In genomic region chr19:44694184-44694579, GRCh38 we compare ENCODE assay signal across 10 cellular contexts. TPM values are rescaled to one million over a fixed set of nuclear protein-coding genes. Genes with fewer than 3 reads are reported as not detected.
DNase-seq lines count a peak whose midpoint lies in the region; ATAC-seq and TF ChIP-seq lines count a peak whose summit lies in the region.
"Had no signal": no experiment of that assay in that cellular context is flagged by ENCODE, and none has a peak within 500 bp of the region (broad histone marks: within the 10 kb centered on the region; RNA-seq: fewer than 3 reads in every experiment).

No MANE protein-coding gene starts in this region.

- TF ChIP-seq CTCF in foreskin fibroblast (IDR thresholded peaks at IDR 0.05; ENCODE audit: low read depth, low read length) = peak; percentile 34
- TF ChIP-seq CTCF in upper lobe of right lung (IDR thresholded peaks at IDR 0.05) = peak; percentile 20

- CTCF ChIA-PET in activated CD4-positive, alpha-beta T cell treated with anti-CD3 and anti-CD28 coated beads, Interleukin-2, amount 10 ng/mL, durations not matched to agents 7 days and 5 days (lab: Charles Lee) = interaction anchor here (0.8 to 2.4 kb wide), 3 partner anchors 30 to 77 kb away, joined by 3 to 16 read pairs (median 3); no protein-coding TSS in a partner anchor

- H3K4me3 Mint-ChIP-seq in activated CD4-positive, alpha-beta T cell treated with anti-CD3 and anti-CD28 coated beads, Interleukin-2, amount 10 ng/mL, durations not matched to agents 7 days and 5 days = no peak overlapping the region

- 88% methylated on average over 2 of the region's 2 CpGs for WGBS in right cardiac atrium

- H3K9me3 ChIP-seq in right cardiac atrium (ENCODE audit: control insufficient read depth, low read length) (no peaks in the 10 kb centered on the region), upper lobe of right lung (no peaks in the 10 kb centered on the region)
- H3K9me3 ChIP-seq: HAP-1 had no signal

- intact Hi-C loops in right cardiac atrium (cut with DNase I) (no loop called here), Right ventricle myocardium inferior (cut with DNase I) (loop anchor here (2.0 kb wide), 1 partner anchor 29 kb away; no protein-coding TSS in a partner anchor), upper lobe of right lung (cut with DNase I) (no loop called here)

- H3K27me3 Mint-ChIP-seq in activated CD4-positive, alpha-beta T cell treated with anti-CD3 and anti-CD28 coated beads, Interleukin-2, amount 10 ng/mL, durations not matched to agents 7 days and 5 days = peaks cover 14% of the 10 kb centered on the region

- ATAC-seq in right cardiac atrium (no peak), Right ventricle myocardium inferior (no peak), upper lobe of right lung (no peak), HG03159 (IDR thresholded peaks at IDR 0.05; ENCODE audit: unreplicated experiment) (no peak)
- ATAC-seq: activated naive CD4-positive, alpha-beta T cell treated with anti-CD3 and anti-CD28 coated beads, Interleukin-2, amount 50 U/mL, for 72 hours had no signal

- no peak overlapping the region for H3K27ac ChIP-seq in right cardiac atrium (ENCODE audit: low read length)
- peak overlapping the region; percentile 47 for H3K27ac ChIP-seq in upper lobe of right lung

- H3K27me3 ChIP-seq in right cardiac atrium (ENCODE audit: control insufficient read depth, insufficient read depth) (no peaks in the 10 kb centered on the region), upper lobe of right lung (no peaks in the 10 kb centered on the region)

- H3K4me1 ChIP-seq in right cardiac atrium (ENCODE audit: control insufficient read depth, insufficient read depth, low read length) = peaks cover 2% of the 10 kb centered on the region
- H3K4me1 ChIP-seq in upper lobe of right lung = peaks cover 34% of the 10 kb centered on the region

- POLR2A ChIA-PET in activated CD4-positive, alpha-beta T cell treated with anti-CD3 and anti-CD28 coated beads, Interleukin-2, amount 10 ng/mL, durations not matched to agents 7 days and 5 days (lab: Charles Lee) = no interaction called here

- no peaks in the 10 kb centered on the region for H3K9me3 Mint-ChIP-seq in activated CD4-positive, alpha-beta T cell treated with anti-CD3 and anti-CD28 coated beads, Interleukin-2, amount 10 ng/mL, durations not matched to agents 7 days and 5 days
- H3K9me3 Mint-ChIP-seq: activated naive CD4-positive, alpha-beta T cell treated with anti-CD3 and anti-CD28 coated beads, Interleukin-2, amount 50 U/mL, for 72 hours had no signal

- no peak overlapping the region for H3K27ac Mint-ChIP-seq in activated CD4-positive, alpha-beta T cell treated with anti-CD3 and anti-CD28 coated beads, Interleukin-2, amount 10 ng/mL, durations not matched to agents 7 days and 5 days
- H3K27ac Mint-ChIP-seq: activated naive CD4-positive, alpha-beta T cell treated with anti-CD3 and anti-CD28 coated beads, Interleukin-2, amount 50 U/mL, for 72 hours had no signal

- H3K36me3 Mint-ChIP-seq in activated CD4-positive, alpha-beta T cell treated with anti-CD3 and anti-CD28 coated beads, Interleukin-2, amount 10 ng/mL, durations not matched to agents 7 days and 5 days (ENCODE audit: low read depth) = no peaks in the 10 kb centered on the region
- H3K36me3 Mint-ChIP-seq: activated naive CD4-positive, alpha-beta T cell treated with anti-CD3 and anti-CD28 coated beads, Interleukin-2, amount 50 U/mL, for 72 hours had no signal

- peaks cover 27% of the 10 kb centered on the region for H3K4me1 Mint-ChIP-seq in activated CD4-positive, alpha-beta T cell treated with anti-CD3 and anti-CD28 coated beads, Interleukin-2, amount 10 ng/mL, durations not matched to agents 7 days and 5 days

- H3K4me3 ChIP-seq in right cardiac atrium (ENCODE audit: low read length) = no peak overlapping the region
- no peak overlapping the region for H3K4me3 ChIP-seq in foreskin fibroblast (ENCODE audit: low read depth in 1 of 2, low read length in 2 of 2)
- no peak overlapping the region for H3K4me3 ChIP-seq in upper lobe of right lung
- H3K4me3 ChIP-seq: HAP-1 had no signal

- H3K36me3 ChIP-seq in upper lobe of right lung = no peaks in the 10 kb centered on the region
- H3K36me3 ChIP-seq: HAP-1 had no signal

- DNase-seq in right cardiac atrium (peak in 2 of 3 donors; percentile 14 to 30), Right ventricle myocardium inferior (ENCODE audit: missing footprints) (no peak), foreskin fibroblast (no peak), upper lobe of right lung (no peak), NCI-H748 (lab: John Stamatoyannopoulos, UW; ENCODE audit: unreplicated experiment) (no peak), NCI-H2029 (lab: John Stamatoyannopoulos, UW) (no peak)
- DNase-seq in activated CD4-positive, alpha-beta T cell treated with anti-CD3 and anti-CD28 coated beads, Interleukin-2, amount 10 ng/mL, durations not matched to agents 7 days and 5 days = peak; percentile 22

RNA-seq across cellular contexts. Expression of gene CEACAM16, which starts 4.8 kb away (rescaled TPM):
- total RNA-seq in right cardiac atrium (not detected), Right ventricle myocardium inferior (not detected), upper lobe of right lung (not detected)
- not detected for polyA plus RNA-seq in right cardiac atrium
- total RNA-seq in activated CD4-positive, alpha-beta T cell treated with anti-CD3 and anti-CD28 coated beads, Interleukin-2, amount 10 ng/mL, durations not matched to agents 7 days and 5 days = not detected
- total RNA-seq: activated naive CD4-positive, alpha-beta T cell treated with anti-CD3 and anti-CD28 coated beads, Interleukin-2, amount 50 U/mL, for 72 hours had no signal

RNA-seq across cellular contexts. Expression of gene CEACAM19, which starts 22.9 kb away (rescaled TPM):
- total RNA-seq in right cardiac atrium = 1 to 10 TPM; 1.8 to 6.1 (median 2.3) TPM
- polyA plus RNA-seq in right cardiac atrium = 4.4 TPM
- 2.8 TPM for total RNA-seq in Right ventricle myocardium inferior
- total RNA-seq in activated CD4-positive, alpha-beta T cell treated with anti-CD3 and anti-CD28 coated beads, Interleukin-2, amount 10 ng/mL, durations not matched to agents 7 days and 5 days = under 1 TPM in 1 of 2 experiments, not detected in 1; 0.23 TPM
- total RNA-seq in upper lobe of right lung = 7.6 TPM

RNA-seq across cellular contexts. Expression of gene PVR, which starts 50.5 kb away (rescaled TPM):
- total RNA-seq in right cardiac atrium (10 to 100 TPM; 25.0 to 44.8 (median 33.9) TPM), Right ventricle myocardium inferior (38.0 TPM), upper lobe of right lung (40.8 TPM)
- 27.3 TPM for polyA plus RNA-seq in right cardiac atrium
- total RNA-seq in activated CD4-positive, alpha-beta T cell treated with anti-CD3 and anti-CD28 coated beads, Interleukin-2, amount 10 ng/mL, durations not matched to agents 7 days and 5 days = 1 to 10 TPM; 1.9 TPM

RNA-seq across cellular contexts. Expression of gene BCL3, which starts 54.3 kb away (rescaled TPM):
- total RNA-seq in right cardiac atrium (10 to 100 TPM; 14.9 to 39.4 (median 17.9) TPM), Right ventricle myocardium inferior (18.3 TPM), upper lobe of right lung (87.4 TPM)
- polyA plus RNA-seq in right cardiac atrium = 25.8 TPM
- 10 to 100 TPM; 38.7 to 40.2 TPM for total RNA-seq in activated CD4-positive, alpha-beta T cell treated with anti-CD3 and anti-CD28 coated beads, Interleukin-2, amount 10 ng/mL, durations not matched to agents 7 days and 5 days

Comparison
In these comparisons a context has a peak if more than half of its experiments do, and no peak if none do; other contexts are left out.
1. DNase-seq: peak in right cardiac atrium (2 of 3) and activated CD4-positive, alpha-beta T cell treated with anti-CD3 and anti-CD28 coated beads, Interleukin-2, amount 10 ng/mL, durations not matched to agents 7 days and 5 days (single experiment); none in Right ventricle myocardium inferior (single experiment), foreskin fibroblast (0 of 2), upper lobe of right lung (single experiment), NCI-H748 (single experiment) and NCI-H2029 (single experiment).
2. RNA of gene PVR, which starts 50.5 kb away (total RNA-seq): 40.8 TPM in upper lobe of right lung (single experiment), 25.0 to 44.8 TPM in right cardiac atrium and 38.0 TPM in Right ventricle myocardium inferior (single experiment); 1.9 TPM in activated CD4-positive, alpha-beta T cell treated with anti-CD3 and anti-CD28 coated beads, Interleukin-2, amount 10 ng/mL, durations not matched to agents 7 days and 5 days; every median in the first group is over 4 times any median in the second.